ENCODE assay signal across 1 cellular context in genomic region chr16:82639263-82639662, GRCh38.
TF ChIP-seq lines count a peak whose summit lies in the region.

No MANE protein-coding gene starts in this region.

TF ChIP-seq in IMR-90, 13 proteins besides CTCF, POLR2A, EP300 and RAD21:
- TF ChIP-seq FOS (IDR thresholded peaks at IDR 0.05; ENCODE audit: low read depth, low read length) (no peak), MAFK (IDR thresholded peaks at IDR 0.05; ENCODE audit: low read depth, low read length) (no peak), CHD1 (IDR thresholded peaks at IDR 0.05; ENCODE audit: low read depth, low read length) (no peak), NFE2L2 (IDR thresholded peaks at IDR 0.05; ENCODE audit: low read depth, low read length) (no peak), RCOR1 (IDR thresholded peaks at IDR 0.05; ENCODE audit: insufficient replicate concordance, low read length) (no peak), MXI1 (IDR thresholded peaks at IDR 0.05; ENCODE audit: borderline replicate concordance, low read depth, low read length) (no peak), CEBPB (IDR thresholded peaks at IDR 0.05; ENCODE audit: low read depth, low read length) (no peak), MAZ (IDR thresholded peaks at IDR 0.05; ENCODE audit: borderline replicate concordance, low read depth, low read length) (no peak), SMC3 (IDR thresholded peaks at IDR 0.05; ENCODE audit: low read depth, low read length) (no peak), RFX5 (IDR thresholded peaks at IDR 0.05; ENCODE audit: low read depth, low read length) (no peak), BHLHE40 (IDR thresholded peaks at IDR 0.05; ENCODE audit: low read depth, low read length) (no peak)
- TF ChIP-seq, protein P1, sequence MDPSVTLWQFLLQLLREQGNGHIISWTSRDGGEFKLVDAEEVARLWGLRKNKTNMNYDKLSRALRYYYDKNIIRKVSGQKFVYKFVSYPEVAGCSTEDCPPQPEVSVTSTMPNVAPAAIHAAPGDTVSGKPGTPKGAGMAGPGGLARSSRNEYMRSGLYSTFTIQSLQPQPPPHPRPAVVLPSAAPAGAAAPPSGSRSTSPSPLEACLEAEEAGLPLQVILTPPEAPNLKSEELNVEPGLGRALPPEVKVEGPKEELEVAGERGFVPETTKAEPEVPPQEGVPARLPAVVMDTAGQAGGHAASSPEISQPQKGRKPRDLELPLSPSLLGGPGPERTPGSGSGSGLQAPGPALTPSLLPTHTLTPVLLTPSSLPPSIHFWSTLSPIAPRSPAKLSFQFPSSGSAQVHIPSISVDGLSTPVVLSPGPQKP (IDR thresholded peaks at IDR 0.05; ENCODE audit: borderline replicate concordance, low read depth, low read length), result no peak
- TF ChIP-seq, protein P2, sequence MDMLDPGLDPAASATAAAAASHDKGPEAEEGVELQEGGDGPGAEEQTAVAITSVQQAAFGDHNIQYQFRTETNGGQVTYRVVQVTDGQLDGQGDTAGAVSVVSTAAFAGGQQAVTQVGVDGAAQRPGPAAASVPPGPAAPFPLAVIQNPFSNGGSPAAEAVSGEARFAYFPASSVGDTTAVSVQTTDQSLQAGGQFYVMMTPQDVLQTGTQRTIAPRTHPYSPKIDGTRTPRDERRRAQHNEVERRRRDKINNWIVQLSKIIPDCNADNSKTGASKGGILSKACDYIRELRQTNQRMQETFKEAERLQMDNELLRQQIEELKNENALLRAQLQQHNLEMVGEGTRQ (IDR thresholded peaks at IDR 0.05; ENCODE audit: low read depth, low read length), result no peak
